In the genomic region with DNA sequence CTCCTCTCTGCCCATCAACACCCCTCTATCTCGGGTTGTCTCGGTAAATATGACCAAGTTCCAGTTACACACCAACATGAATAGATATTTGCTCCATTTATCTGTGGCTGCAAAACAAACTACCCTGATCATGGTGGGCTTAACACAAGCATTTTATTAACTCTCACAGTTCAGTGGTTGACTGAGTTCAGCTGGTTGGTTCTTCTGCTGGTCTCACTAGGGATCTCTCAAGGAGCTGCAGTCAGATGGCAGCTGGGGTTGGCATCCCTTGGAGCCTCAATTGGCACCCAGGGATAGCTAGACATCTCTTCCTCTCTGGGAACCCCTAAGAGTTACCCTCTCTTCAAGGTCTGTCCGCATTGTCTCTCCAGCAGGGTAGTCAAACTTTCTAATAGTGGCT, we compare ENCODE assay signal across 7 cellular contexts. TPM values are rescaled to one million over a fixed set of nuclear protein-coding genes. Genes with fewer than 3 reads are reported as not detected.
"Had no signal": no experiment of that assay in that cellular context is flagged by ENCODE, and none has a peak within 500 bp of the region (broad histone marks: within the 10 kb centered on the region; RNA-seq: fewer than 3 reads in every experiment).

No MANE protein-coding gene starts in this region.

- H3K4me3 Mint-ChIP-seq: H9 had no signal

- H2AFZ ChIP-seq: GM23248 had no signal

- H3K27me3 Mint-ChIP-seq: IgD-negative memory B cell had no signal

- DNase-seq: GM23248, H9, HCEC 1CT, KBM-7 had no signal

- H3K4me3 ChIP-seq: GM23248 had no signal

- H3K9ac ChIP-seq: GM23248 had no signal

- H3K27ac Mint-ChIP-seq: H9 had no signal

- FAIRE-seq: H54 had no signal

- H3K27ac ChIP-seq: GM23248 had no signal

- H3K9me3 Mint-ChIP-seq: H9 had no signal

RNA-seq across cellular contexts. Expression of a gene that starts 25.4 kb away (rescaled TPM):
- total RNA-seq: HT-29 had no signal
